Comparison of ENCODE assay signal across 8 cellular contexts in genomic region chr2:46062637-46063412, GRCh38.
A peak's percentile ranks its signal among the peaks of the same experiment; 100 is the strongest.
DNase-seq lines count a peak whose midpoint lies in the region; ATAC-seq and TF ChIP-seq lines count a peak whose summit lies in the region.

No MANE protein-coding gene starts in this region.

- intact Hi-C loops in dorsolateral prefrontal cortex (cut with DNase I) (loop anchor here (2.0 to 10.0 kb wide), 4 partner anchors 232 to 398 kb away; no protein-coding TSS in a partner anchor), lower lobe of right lung (cut with DNase I) (no loop called here)

- no peak overlapping the region for H3K4me3 ChIP-seq in HEK293 (ENCODE audit: low read depth, low read length)
- H3K4me3 ChIP-seq in dorsolateral prefrontal cortex: no peak overlapping the region
- no peak overlapping the region for H3K4me3 ChIP-seq in lower lobe of right lung

- CTCF ChIA-PET in HEK293 (lab: Yijun Ruan, JAX): interaction anchor here (0.6 to 1.8 kb wide), 57 partner anchors 8 to 1093 kb away, joined by 3 to 25 read pairs (median 4); no protein-coding TSS in a partner anchor

- H3K4me1 ChIP-seq in HEK293 (ENCODE audit: control insufficient read depth, insufficient read depth, low read length) (no peaks in the 10 kb centered on the region), lower lobe of right lung (peaks cover 25% of the 10 kb centered on the region)

- TF ChIP-seq CTCF in HEK293 (tag by site-specific recombination; IDR thresholded peaks at IDR 0.05) (peak; percentile 72), dorsolateral prefrontal cortex (IDR thresholded peaks at IDR 0.05 in 54 of 56, conservative IDR thresholded peaks at IDR 0.05 in 2 of 56; ENCODE audit: low read depth in 1 of 56, partially characterized antibody in 56 of 56) (peak; percentile 76 to 96 (median 89)), lower lobe of right lung (IDR thresholded peaks at IDR 0.05) (peak; percentile 85)

- H3K9me3 ChIP-seq in HEK293 (ENCODE audit: control insufficient read depth, insufficient read depth, low read depth, low read length) (no peaks in the 10 kb centered on the region), lower lobe of right lung (no peaks in the 10 kb centered on the region)

- H3K36me3 ChIP-seq in HEK293 (ENCODE audit: control insufficient read depth in 2 of 2, insufficient read depth in 1 of 2, low read length in 2 of 2) (no peaks in the 10 kb centered on the region), lower lobe of right lung (no peaks in the 10 kb centered on the region)

- ATAC-seq in lower lobe of right lung (peak; percentile 82 to 83), GM19328 (IDR thresholded peaks at IDR 0.05; ENCODE audit: unreplicated experiment) (no peak)

- DNase-seq in AML-193 (lab: John Stamatoyannopoulos, UW): peak; percentile 43 to 47
- peak; percentile 64 for DNase-seq in NCI-H69 (lab: John Stamatoyannopoulos, UW)
- DNase-seq in activated CD4-positive, alpha-beta T cell treated with anti-CD3 and anti-CD28 coated beads, Interleukin-2, amount 50 U/mL, for 24 hours (ENCODE audit: low read depth in 1 of 2, low spot score in 1 of 2): peak; percentile 32 to 65
- peak in 8 of 10 donors; percentile 52 to 78 (median 68) for DNase-seq in dorsolateral prefrontal cortex
- DNase-seq in lower lobe of right lung: peak; percentile 71
- peak; percentile 51 for DNase-seq in stimulated activated CD8-positive, alpha-beta memory T cell treated with anti-CD3 and anti-CD28 coated beads, Interleukin-12 subunit alpha, Interleukin-12 subunit beta, amount 100 ng/mL, for 1 hour (ENCODE audit: low read depth)

- H3K27ac ChIP-seq in HEK293 (ENCODE audit: extremely low read depth, low read depth, low read length) (no peak overlapping the region), dorsolateral prefrontal cortex (peak overlapping the region in 34 of 59 donors; percentile 1 to 75 (median 44)), lower lobe of right lung (peak overlapping the region; percentile 53)

- POLR2A ChIA-PET in HEK293 (lab: Yijun Ruan, JAX): interaction anchor here (0.8 kb wide), 1 partner anchor 234 kb away, joined by 3 read pairs; the partner anchor contains the start of gene EPAS1

- H3K27me3 ChIP-seq in dorsolateral prefrontal cortex: no peaks in the 10 kb centered on the region
- H3K27me3 ChIP-seq in lower lobe of right lung (ENCODE audit: low read depth): no peaks in the 10 kb centered on the region

TF ChIP-seq in HEK293, 187 proteins besides CTCF, POLR2A, EP300 and RAD21 (continues in another document):
- no peak for TF ChIP-seq INSM2 (tag by site-specific recombination; IDR thresholded peaks at IDR 0.05)
- TF ChIP-seq ZBTB20 (tag by site-specific recombination; IDR thresholded peaks at IDR 0.05): no peak
- no peak for TF ChIP-seq PATZ1 (tag by site-specific recombination; IDR thresholded peaks at IDR 0.05)
- no peak for TF ChIP-seq ZNF560 (tag by site-specific recombination; IDR thresholded peaks at IDR 0.05; ENCODE audit: borderline replicate concordance)
- TF ChIP-seq ZNF48 (tag by site-specific recombination; IDR thresholded peaks at IDR 0.05): no peak
- peak; percentile 49 for TF ChIP-seq ZNF654 (tag by site-specific recombination; IDR thresholded peaks at IDR 0.05; ENCODE audit: low read depth)
- TF ChIP-seq ZBTB17 (tag by site-specific recombination; IDR thresholded peaks at IDR 0.05): peak; percentile 29; the same call in 1 of the 2 replicates
- no peak for TF ChIP-seq BCL11B (tag by site-specific recombination; IDR thresholded peaks at IDR 0.05; ENCODE audit: low read depth)
- no peak for TF ChIP-seq BCL6B (tag by site-specific recombination; IDR thresholded peaks at IDR 0.05)
- no peak for TF ChIP-seq ZNF664 (tag by site-specific recombination; IDR thresholded peaks at IDR 0.05)
- TF ChIP-seq ZSCAN16 (tag by site-specific recombination; IDR thresholded peaks at IDR 0.05): no peak
- TF ChIP-seq ZNF148 (tag by site-specific recombination; IDR thresholded peaks at IDR 0.05; ENCODE audit: borderline replicate concordance): no peak
- peak; percentile 80 for TF ChIP-seq SCRT2 (tag by site-specific recombination; IDR thresholded peaks at IDR 0.05)
- TF ChIP-seq ZFP41 (tag by site-specific recombination; IDR thresholded peaks at IDR 0.05; ENCODE audit: borderline replicate concordance): no peak
- peak; percentile 85 for TF ChIP-seq ZNF341 (tag by site-specific recombination; IDR thresholded peaks at IDR 0.05; ENCODE audit: low read depth)
- no peak for TF ChIP-seq WT1 (tag by site-specific recombination; IDR thresholded peaks at IDR 0.05)
- no peak for TF ChIP-seq MYNN (tag by site-specific recombination; IDR thresholded peaks at IDR 0.05; ENCODE audit: borderline replicate concordance)
- TF ChIP-seq ZNF677 (tag by site-specific recombination; IDR thresholded peaks at IDR 0.05): no peak
- TF ChIP-seq ZNF362 (tag by site-specific recombination; IDR thresholded peaks at IDR 0.05): 0 out of 2 replicates have a peak, but pooled peaks have one; percentile 49
- TF ChIP-seq ZNF112 (tag by site-specific recombination; IDR thresholded peaks at IDR 0.05): no peak
- no peak for TF ChIP-seq ZFHX2 (tag by site-specific recombination; conservative IDR thresholded peaks at IDR 0.05)
- TF ChIP-seq KLF8 (tag by site-specific recombination; IDR thresholded peaks at IDR 0.05): no peak
- TF ChIP-seq ZNF624 (tag by site-specific recombination; IDR thresholded peaks at IDR 0.05): no peak
